Comparison of ENCODE assay signal across 1 cellular context in genomic region chr5:178232124-178232919, GRCh38.
A peak's percentile ranks its signal among the peaks of the same experiment; 100 is the strongest.
TF ChIP-seq lines count a peak whose summit lies in the region.

Gene PHYKPL, minus strand, starts transcription at chr5:178232802. Its CDS starts 252 bp downstream, at chr5:178232550.

TF ChIP-seq in K562, 482 proteins besides CTCF, POLR2A, EP300 and RAD21 (continued from another document):
- no peak for TF ChIP-seq FOXP4 (CRISPR knock-in tag; IDR thresholded peaks at IDR 0.05; ENCODE audit: borderline replicate concordance)
- no peak for TF ChIP-seq ZNF280B (CRISPR knock-in tag; IDR thresholded peaks at IDR 0.05)
- TF ChIP-seq SIN3A (IDR thresholded peaks at IDR 0.05; ENCODE audit: borderline replicate concordance in 2 of 2, control insufficient read depth in 1 of 2, low read depth in 2 of 2, low read length in 2 of 2), result 0 out of 4 replicates have a peak, but pooled peaks of 1 of the 2 experiments have one; percentile 54
- no peak for TF ChIP-seq ZNF3 (CRISPR knock-in tag; IDR thresholded peaks at IDR 0.05)
- TF ChIP-seq PURB (CRISPR knock-in tag; IDR thresholded peaks at IDR 0.05; ENCODE audit: low read depth), result no peak
- TF ChIP-seq BRF1 (IDR thresholded peaks at IDR 0.05; ENCODE audit: borderline replicate concordance, extremely low read depth, insufficient read length), result no peak
- TF ChIP-seq SIN3B (IDR thresholded peaks at IDR 0.05; ENCODE audit: low read depth), result 0 out of 2 replicates have a peak, but pooled peaks have one; percentile 19
- TF ChIP-seq ZNF24 (IDR thresholded peaks at IDR 0.05), result peak; percentile 67; the same call in 1 of the 2 replicates
- TF ChIP-seq ETS1 (conservative IDR thresholded peaks at IDR 0.05; ENCODE audit: control insufficient read depth, low read depth, low read length), result peak; percentile 33; the same call in 1 of the 2 replicates
- no peak for TF ChIP-seq CHCHD3 (CRISPR knock-in tag; IDR thresholded peaks at IDR 0.05)
- TF ChIP-seq RBM14 (IDR thresholded peaks at IDR 0.05; ENCODE audit: borderline replicate concordance, insufficient read depth, low read depth, low read length), result no peak
- no peak for TF ChIP-seq ZNF644 (tag; IDR thresholded peaks at IDR 0.05; ENCODE audit: low read depth)
- TF ChIP-seq KDM4B (IDR thresholded peaks at IDR 0.05; ENCODE audit: borderline replicate concordance in 2 of 2, low read depth in 1 of 2), result no peak; a peak in 1 of 4 replicates
- TF ChIP-seq RBM15 (IDR thresholded peaks at IDR 0.05; ENCODE audit: insufficient read depth, low read length), result no peak
- TF ChIP-seq MNT (conservative IDR thresholded peaks at IDR 0.05), result peak; percentile 9 to 36; a peak in 1 of 4 replicates
- no peak for TF ChIP-seq HDAC8 (tag; IDR thresholded peaks at IDR 0.05)
- TF ChIP-seq USF1 (CRISPR knock-in tag; IDR thresholded peaks at IDR 0.05), result no peak
- TF ChIP-seq ZNF561 (CRISPR knock-in tag; conservative IDR thresholded peaks at IDR 0.05), result no peak
- no peak for TF ChIP-seq SP2 (IDR thresholded peaks at IDR 0.05; ENCODE audit: extremely low read depth, low read depth, low read length, poor library complexity, severe bottlenecking)
- TF ChIP-seq MTA1 (IDR thresholded peaks at IDR 0.05; ENCODE audit: borderline replicate concordance), result no peak
- no peak for TF ChIP-seq NCOA2 (IDR thresholded peaks at IDR 0.05; ENCODE audit: partially characterized antibody in 2 of 2)
- no peak for TF ChIP-seq MTF1 (CRISPR knock-in tag; IDR thresholded peaks at IDR 0.05; ENCODE audit: borderline replicate concordance)
- TF ChIP-seq ZNF75A (CRISPR knock-in tag; IDR thresholded peaks at IDR 0.05), result no peak
- no peak for TF ChIP-seq FOXJ2 (tag; IDR thresholded peaks at IDR 0.05)
- TF ChIP-seq ZBTB2 (IDR thresholded peaks at IDR 0.05), result no peak
- TF ChIP-seq MXI1 (IDR thresholded peaks at IDR 0.05; ENCODE audit: low read depth, low read length), result no peak
- TF ChIP-seq NRF1 (conservative IDR thresholded peaks at IDR 0.05 in 1 of 2, IDR thresholded peaks at IDR 0.05 in 1 of 2), result peak; percentile 86 to 87
- TF ChIP-seq SUPT5H (IDR thresholded peaks at IDR 0.05), result peak; percentile 61; the same call in 1 of the 2 replicates
- TF ChIP-seq ATF2 (CRISPR knock-in tag; IDR thresholded peaks at IDR 0.05), result no peak
- no peak for TF ChIP-seq RBM25 (IDR thresholded peaks at IDR 0.05; ENCODE audit: low read depth, low read length, severe bottlenecking)
- no peak for TF ChIP-seq MIER1 (IDR thresholded peaks at IDR 0.05; ENCODE audit: low read depth)
- TF ChIP-seq ETV5 (CRISPR knock-in tag; IDR thresholded peaks at IDR 0.05; ENCODE audit: low read depth), result no peak
- TF ChIP-seq ZBTB17 (CRISPR knock-in tag; IDR thresholded peaks at IDR 0.05), result no peak
- no peak for TF ChIP-seq SRSF1 (IDR thresholded peaks at IDR 0.05; ENCODE audit: low read depth, low read length)
- no peak for TF ChIP-seq LCOR (CRISPR knock-in tag; IDR thresholded peaks at IDR 0.05)
- TF ChIP-seq EWSR1 (IDR thresholded peaks at IDR 0.05; ENCODE audit: borderline replicate concordance, low read depth, partially characterized antibody), result no peak
- TF ChIP-seq NCOA1 (IDR thresholded peaks at IDR 0.05; ENCODE audit: low read depth), result no peak
- TF ChIP-seq MLX (CRISPR knock-in tag; conservative IDR thresholded peaks at IDR 0.05), result no peak
- no peak for TF ChIP-seq IRF9 (tag; IDR thresholded peaks at IDR 0.05)
- no peak for TF ChIP-seq ZBTB26 (CRISPR knock-in tag; IDR thresholded peaks at IDR 0.05)
- no peak for TF ChIP-seq YBX1 (IDR thresholded peaks at IDR 0.05)
- TF ChIP-seq MBD2 (IDR thresholded peaks at IDR 0.05; ENCODE audit: borderline replicate concordance, low read depth), result no peak
